14 cellular contexts compared by ENCODE assay signal in genomic region chr3:16147226-16147625, GRCh38. TPM values are rescaled to one million over a fixed set of nuclear protein-coding genes. Genes with fewer than 3 reads are reported as not detected.
DNase-seq lines count a peak whose midpoint lies in the region; ATAC-seq lines count a peak whose summit lies in the region.
"Had no signal": no experiment of that assay in that cellular context is flagged by ENCODE, and none has a peak within 500 bp of the region (broad histone marks: within the 10 kb centered on the region; RNA-seq: fewer than 3 reads in every experiment).

No MANE protein-coding gene starts in this region.

- no peaks in the 10 kb centered on the region for H4K20me1 ChIP-seq in GM23248 (ENCODE audit: insufficient read depth)

- H3K9ac ChIP-seq in GM23248, result no peak overlapping the region
- H3K9ac ChIP-seq: KMS-11 had no signal

- no peaks in the 10 kb centered on the region for H3K79me2 ChIP-seq in GM23248 (ENCODE audit: insufficient read depth)

- no peaks in the 10 kb centered on the region for H3K9me2 ChIP-seq in GM23248 (ENCODE audit: insufficient read depth)

- H3K27me3 Mint-ChIP-seq in central memory CD8-positive, alpha-beta T cell, result peaks cover 26% of the 10 kb centered on the region
- H3K27me3 Mint-ChIP-seq in naive thymus-derived CD8-positive, alpha-beta T cell, result peaks cover 0 to 13% (median 4%) of the 10 kb centered on the region in 5 donors

- H3K4me1 Mint-ChIP-seq in central memory CD8-positive, alpha-beta T cell, result no peaks in the 10 kb centered on the region
- H3K4me1 Mint-ChIP-seq in stimulated activated effector memory CD8-positive, alpha-beta T cell treated with anti-CD3 and anti-CD28 coated beads, Interleukin-12 subunit alpha, Interleukin-12 subunit beta, amount 100 ng/mL, for 72 hours, result no peaks in the 10 kb centered on the region
- H3K4me1 Mint-ChIP-seq in naive thymus-derived CD8-positive, alpha-beta T cell, result no peaks in the 10 kb centered on the region
- H3K4me1 Mint-ChIP-seq: H9 had no signal

- H3K27ac ChIP-seq in GM23248, result peak overlapping the region; percentile 13; the same call in 1 of the 2 replicates
- H3K27ac ChIP-seq: KMS-11 had no signal

- no peaks in the 10 kb centered on the region for H3K36me3 ChIP-seq in GM23248 (ENCODE audit: low read depth)

- no peak overlapping the region for H3K4me3 ChIP-seq in GM23248

- H3K9me3 ChIP-seq in GM23248 (ENCODE audit: low read depth), result no peaks in the 10 kb centered on the region

- H3K9me3 Mint-ChIP-seq in central memory CD8-positive, alpha-beta T cell, result no peaks in the 10 kb centered on the region
- no peaks in the 10 kb centered on the region for H3K9me3 Mint-ChIP-seq in stimulated activated effector memory CD8-positive, alpha-beta T cell treated with anti-CD3 and anti-CD28 coated beads, Interleukin-12 subunit alpha, Interleukin-12 subunit beta, amount 100 ng/mL, for 72 hours
- peaks cover 0 to 31% (median 11%) of the 10 kb centered on the region in 9 donors for H3K9me3 Mint-ChIP-seq in naive thymus-derived CD8-positive, alpha-beta T cell

- H3K4me3 Mint-ChIP-seq in central memory CD8-positive, alpha-beta T cell, result no peak overlapping the region
- no peak overlapping the region for H3K4me3 Mint-ChIP-seq in stimulated activated effector memory CD8-positive, alpha-beta T cell treated with anti-CD3 and anti-CD28 coated beads, Interleukin-12 subunit alpha, Interleukin-12 subunit beta, amount 100 ng/mL, for 72 hours
- no peak overlapping the region for H3K4me3 Mint-ChIP-seq in naive thymus-derived CD8-positive, alpha-beta T cell
- H3K4me3 Mint-ChIP-seq: H9 had no signal

- POLR2A ChIA-PET in naive thymus-derived CD8-positive, alpha-beta T cell (lab: Charles Lee), result no interaction called here

- H3K4me2 ChIP-seq in GM23248 (ENCODE audit: unreplicated experiment), result no peak overlapping the region
- H3K4me2 ChIP-seq: KMS-11 had no signal

- H3K4me1 ChIP-seq in GM23248 (ENCODE audit: insufficient read depth), result peaks cover 28% of the 10 kb centered on the region

- 95 to 100% methylated on average over 1 of the region's 1 CpG for WGBS in GM23248 (ENCODE audit: low coverage in 1 of 2, low lambda C conversion rate in 2 of 2, missing lambda C conversion rate in 2 of 2), 2 experiments

- peaks cover 24% of the 10 kb centered on the region for H3F3A ChIP-seq in GM23248 (ENCODE audit: insufficient read depth)

- in situ Hi-C loops in GM23248 (cut with MboI), result no loop called here

- H3K27me3 ChIP-seq in GM23248 (replicated peaks; ENCODE audit: insufficient read depth), result no peaks in the 10 kb centered on the region

- H3K27ac Mint-ChIP-seq in central memory CD8-positive, alpha-beta T cell (ENCODE audit: low read depth), result peak overlapping the region; percentile 42
- no peak overlapping the region for H3K27ac Mint-ChIP-seq in stimulated activated effector memory CD8-positive, alpha-beta T cell treated with anti-CD3 and anti-CD28 coated beads, Interleukin-12 subunit alpha, Interleukin-12 subunit beta, amount 100 ng/mL, for 72 hours
- H3K27ac Mint-ChIP-seq in naive thymus-derived CD8-positive, alpha-beta T cell, result no peak overlapping the region
- H3K27ac Mint-ChIP-seq: H9 had no signal

- DNase-seq in GM23248 (peak; percentile 68), NAMALWA (ENCODE audit: low spot score) (peak; percentile 67), NCI-H69 (lab: John Stamatoyannopoulos, UW) (no peak)
- DNase-seq in central memory CD8-positive, alpha-beta T cell (ENCODE audit: low spot score in 2 of 2), result no peak
- no peak for DNase-seq in stimulated activated effector memory CD8-positive, alpha-beta T cell treated with anti-CD3 and anti-CD28 coated beads, Interleukin-12 subunit alpha, Interleukin-12 subunit beta, amount 100 ng/mL, for 72 hours (ENCODE audit: low spot score in 2 of 2)
- no peak for DNase-seq in NK-92 treated with Interleukin-12 subunit alpha and Interleukin-12 subunit beta, amount 100 ng/mL, for 24 hours (lab: John Stamatoyannopoulos, UW)
- DNase-seq in naive thymus-derived CD8-positive, alpha-beta T cell, result no peak
- DNase-seq: aorta, H9, NCI-H2081 treated with DMSO at 0.1 percent for 48 hours, substantia nigra had no signal

- no peak for ATAC-seq in central memory CD8-positive, alpha-beta T cell (replicated peaks; ENCODE audit: extremely low read depth, poor library complexity, severe bottlenecking)
- peak; percentile 59 for ATAC-seq in stimulated activated effector memory CD8-positive, alpha-beta T cell treated with anti-CD3 and anti-CD28 coated beads, Interleukin-12 subunit alpha, Interleukin-12 subunit beta, amount 100 ng/mL, for 72 hours
- ATAC-seq in naive thymus-derived CD8-positive, alpha-beta T cell, result no peak
- ATAC-seq: Panc1 had no signal

- H2AFZ ChIP-seq in GM23248, result no peak overlapping the region

- H3K36me3 Mint-ChIP-seq in central memory CD8-positive, alpha-beta T cell (ENCODE audit: insufficient read depth), result no peaks in the 10 kb centered on the region
- no peaks in the 10 kb centered on the region for H3K36me3 Mint-ChIP-seq in stimulated activated effector memory CD8-positive, alpha-beta T cell treated with anti-CD3 and anti-CD28 coated beads, Interleukin-12 subunit alpha, Interleukin-12 subunit beta, amount 100 ng/mL, for 72 hours
- H3K36me3 Mint-ChIP-seq in naive thymus-derived CD8-positive, alpha-beta T cell, result peaks cover 0 to 15% (median 3%) of the 10 kb centered on the region in 3 donors

RNA-seq across cellular contexts. Expression of gene GALNT15, which starts 27.3 kb away (rescaled TPM):
- 11.7 and 12.9 TPM in 2 replicates for total RNA-seq in GM23248 (2014; rRNA removed; shearing (Covaris generic))
- polyA plus RNA-seq in GM23248 (2016; fragmentation: Nextera tagmentation; extraction: Ambion mirVana), result 9.9 and 10.7 TPM in 2 replicates
- total RNA-seq in naive thymus-derived CD8-positive, alpha-beta T cell, result not detected
- polyA plus RNA-seq in naive thymus-derived CD8-positive, alpha-beta T cell, result not detected
- total RNA-seq: mononuclear cell had no signal

Comparison
In these comparisons a context has a peak if more than half of its experiments do, and no peak if none do; other contexts are left out.
1. DNase-seq: peak in GM23248 (single experiment) and NAMALWA (single experiment); none in central memory CD8-positive, alpha-beta T cell (0 of 2), stimulated activated effector memory CD8-positive, alpha-beta T cell treated with anti-CD3 and anti-CD28 coated beads, Interleukin-12 subunit alpha, Interleukin-12 subunit beta, amount 100 ng/mL, for 72 hours (0 of 2), NCI-H69 (single experiment), NK-92 treated with Interleukin-12 subunit alpha and Interleukin-12 subunit beta, amount 100 ng/mL, for 24 hours (single experiment) and naive thymus-derived CD8-positive, alpha-beta T cell (0 of 10).
2. RNA of gene GALNT15, which starts 27.3 kb away (total RNA-seq): 11.7 to 12.9 TPM in GM23248; not detected in naive thymus-derived CD8-positive, alpha-beta T cell; every median in the first group is over 10 times any median in the second.